8 cellular contexts compared by ENCODE assay signal in the genomic region with DNA sequence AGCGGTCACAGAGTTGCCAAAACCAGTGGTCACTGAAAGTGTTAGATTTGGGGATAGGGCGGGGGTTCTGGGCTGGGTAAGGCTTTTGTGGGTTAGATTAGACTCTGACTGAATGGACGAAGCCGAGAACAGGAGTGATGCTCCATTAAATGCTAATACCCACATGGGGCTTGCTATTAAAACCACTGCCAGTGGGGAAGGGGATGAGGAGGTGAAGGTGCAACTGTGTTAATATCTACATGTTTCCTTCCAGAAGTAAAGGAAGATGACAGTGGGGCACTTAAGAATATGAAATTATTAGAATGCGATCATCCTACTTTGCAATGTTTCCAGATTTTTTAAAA. TPM values are rescaled to one million over a fixed set of nuclear protein-coding genes. Genes with fewer than 3 reads are reported as not detected.
DNase-seq lines count a peak whose midpoint lies in the region; ATAC-seq and TF ChIP-seq lines count a peak whose summit lies in the region.

No MANE protein-coding gene starts in this region.

- CTCF ChIA-PET in Calu3 (lab: Charles Lee): no interaction called here

- no peaks in the 10 kb centered on the region for H3K27me3 ChIP-seq in endodermal cell (ENCODE audit: control insufficient read depth, insufficient read depth, low read length, poor library complexity, severe bottlenecking)

- TF ChIP-seq CTCF in Calu3 (IDR thresholded peaks at IDR 0.05; ENCODE audit: unreplicated experiment) (no peak), endodermal cell (conservative IDR thresholded peaks at IDR 0.05) (no peak), nephron progenitor cell (IDR thresholded peaks at IDR 0.05) (no peak)

- H3K27me3 Mint-ChIP-seq in Calu3 (ENCODE audit: unreplicated experiment) (no peaks in the 10 kb centered on the region), endodermal cell (ENCODE audit: insufficient read depth) (no peaks in the 10 kb centered on the region), nephron progenitor cell (ENCODE audit: low read depth, poor library complexity) (peaks cover 7% of the 10 kb centered on the region)

- TSS peak; percentile 73 for BruUV-seq in Calu3 (replicated peaks; lab: Mats Ljungman, UMichigan)

- H3K4me1 ChIP-seq in endodermal cell (ENCODE audit: control insufficient read depth, insufficient read depth, low read length): no peaks in the 10 kb centered on the region

- H3K36me3 Mint-ChIP-seq in Calu3 (ENCODE audit: insufficient read depth, unreplicated experiment): peaks cover 52% of the 10 kb centered on the region
- H3K36me3 Mint-ChIP-seq in endodermal cell (ENCODE audit: low read depth): peaks cover 63% of the 10 kb centered on the region
- peaks cover 100% of the 10 kb centered on the region for H3K36me3 Mint-ChIP-seq in nephron progenitor cell (ENCODE audit: low read depth)

- ATAC-seq in GM21825 (IDR thresholded peaks at IDR 0.05; ENCODE audit: unreplicated experiment): peak; percentile 25

- H3K9me3 ChIP-seq in endodermal cell (ENCODE audit: control insufficient read depth, low read length): peaks cover 78% of the 10 kb centered on the region

- peak overlapping the region; percentile 78 for H3K27ac Mint-ChIP-seq in Calu3 (ENCODE audit: unreplicated experiment)
- peak overlapping the region; percentile 99 for H3K27ac Mint-ChIP-seq in endodermal cell
- H3K27ac Mint-ChIP-seq in nephron progenitor cell: peak overlapping the region; percentile 99

- peak overlapping the region; percentile 94 for H3K4me3 ChIP-seq in endodermal cell (ENCODE audit: low read length)

- WGBS in endodermal cell (ENCODE audit: insufficient coverage in 1 of 2, insufficient read length in 1 of 2), 2 experiments: 23% methylated on average over 5 of the region's 5 CpGs; no CpG with 5 or more reads in 1 of the 2 experiments

- H3K9ac ChIP-seq in endodermal cell (ENCODE audit: extremely low read depth, low read length, poor library complexity, severe bottlenecking): peak overlapping the region; percentile 98

- DNase-seq in Calu3: no peak
- DNase-seq in NCI-H82 (lab: John Stamatoyannopoulos, UW): peak; percentile 77
- no peak for DNase-seq in endodermal cell
- DNase-seq in nephron progenitor cell: no peak
- no peak for DNase-seq in NCI-H2029 treated with DMSO at 0.1 percent for 48 hours (lab: John Stamatoyannopoulos, UW)
- DNase-seq in NCI-H1417 treated with DMSO at 0.1 percent for 48 hours (lab: John Stamatoyannopoulos, UW): no peak
- no peak for DNase-seq in stimulated activated CD4-positive, alpha-beta T cell treated with anti-CD3 and anti-CD28 coated beads, Interleukin-4, amount 100 ng/mL, for 4 hours

- peaks cover 15% of the 10 kb centered on the region for H3K9me3 Mint-ChIP-seq in Calu3 (ENCODE audit: low read depth, unreplicated experiment)
- H3K9me3 Mint-ChIP-seq in endodermal cell: peaks cover 76% of the 10 kb centered on the region
- H3K9me3 Mint-ChIP-seq in nephron progenitor cell: peaks cover 100% of the 10 kb centered on the region

- H3K36me3 ChIP-seq in endodermal cell (ENCODE audit: control insufficient read depth, insufficient read depth, low read length): peaks cover 58% of the 10 kb centered on the region

- intact Hi-C loops in Calu3 (cut with micrococcal nuclease; ENCODE audit: unreplicated experiment): loop anchor here (2.0 kb wide), 1 partner anchor 20 kb away; the partner anchor contains the start of gene ZNF432

- H3K4me3 Mint-ChIP-seq in Calu3 (ENCODE audit: low read depth, unreplicated experiment) (peak overlapping the region; percentile 79), endodermal cell (peak overlapping the region; percentile 100), nephron progenitor cell (peak overlapping the region; percentile 92)

- H3K4me1 Mint-ChIP-seq in Calu3 (ENCODE audit: low read depth, unreplicated experiment): peaks cover 6% of the 10 kb centered on the region
- H3K4me1 Mint-ChIP-seq in endodermal cell: peaks cover 9% of the 10 kb centered on the region
- peaks cover 21% of the 10 kb centered on the region for H3K4me1 Mint-ChIP-seq in nephron progenitor cell

- H3K27ac ChIP-seq in endodermal cell (ENCODE audit: low read depth, low read length): peak overlapping the region; percentile 97

RNA-seq across cellular contexts. Expression of gene ZNF614, which starts 0.6 kb away (rescaled TPM):
- total RNA-seq in Calu3 (2022) (9.5 and 10.3 TPM in 2 replicates), endodermal cell (10 to 100 TPM; 46.2 to 66.7 TPM)
- polyA plus RNA-seq in endodermal cell (2013, experiment 1 of 2): 18.5 TPM
- polyA plus RNA-seq in endodermal cell (2013, experiment 2 of 2): 19.8 TPM

RNA-seq across cellular contexts. Expression of gene ZNF432, which starts 19.9 kb away (rescaled TPM):
- total RNA-seq in Calu3 (2022) (16.0 TPM in 2 replicates), endodermal cell (10 to 100 TPM; 21.3 to 31.0 TPM)
- polyA plus RNA-seq in endodermal cell (2013, experiment 1 of 2): 14.9 TPM
- 17.3 TPM for polyA plus RNA-seq in endodermal cell (2013, experiment 2 of 2)

RNA-seq across cellular contexts. Expression of gene ZNF615, which starts 20.7 kb away (rescaled TPM):
- total RNA-seq in Calu3 (2022): 5.3 and 7.3 TPM in 2 replicates
- 10 to 100 TPM; 19.3 to 29.1 TPM for total RNA-seq in endodermal cell
- polyA plus RNA-seq in endodermal cell (2013, experiment 1 of 2): 9.8 TPM
- 10.5 TPM for polyA plus RNA-seq in endodermal cell (2013, experiment 2 of 2)

RNA-seq across cellular contexts. Expression of gene ZNF350, which starts 42.1 kb away (rescaled TPM):
- total RNA-seq in Calu3 (2022): 10.7 and 14.0 TPM in 2 replicates
- total RNA-seq in endodermal cell: 10 to 100 TPM in 1 of 2 donors, 1 to 10 TPM in 1; 8.3 to 11.2 TPM
- polyA plus RNA-seq in endodermal cell (2013, experiment 1 of 2): 6.5 TPM
- polyA plus RNA-seq in endodermal cell (2013, experiment 2 of 2): 6.4 TPM
